1 cellular context compared by ENCODE assay signal in the genomic region with DNA sequence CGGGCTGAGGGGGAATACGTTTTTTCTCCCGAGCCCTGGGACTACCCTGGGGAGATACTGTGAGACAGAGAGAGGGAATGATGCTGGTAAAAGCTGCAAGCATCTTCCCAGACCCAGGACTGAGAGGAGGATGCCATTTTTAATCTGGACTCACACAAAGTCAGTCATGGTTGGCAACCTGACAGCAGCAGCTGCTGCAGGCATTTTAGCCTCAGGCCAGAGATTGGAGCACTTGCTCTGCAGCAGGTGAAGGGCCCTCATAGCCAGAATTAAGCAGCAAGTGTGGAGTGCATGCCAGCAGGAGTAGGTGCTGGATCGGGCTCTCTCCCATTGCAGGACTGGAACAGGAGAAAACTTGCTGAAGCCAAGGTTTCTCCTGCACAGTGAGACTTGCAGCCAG.
TF ChIP-seq lines count a peak whose summit lies in the region.

No MANE protein-coding gene starts in this region.

TF ChIP-seq in HepG2, 621 proteins besides CTCF, POLR2A, EP300 and RAD21 (continued from another document):
- TF ChIP-seq, protein P1, sequence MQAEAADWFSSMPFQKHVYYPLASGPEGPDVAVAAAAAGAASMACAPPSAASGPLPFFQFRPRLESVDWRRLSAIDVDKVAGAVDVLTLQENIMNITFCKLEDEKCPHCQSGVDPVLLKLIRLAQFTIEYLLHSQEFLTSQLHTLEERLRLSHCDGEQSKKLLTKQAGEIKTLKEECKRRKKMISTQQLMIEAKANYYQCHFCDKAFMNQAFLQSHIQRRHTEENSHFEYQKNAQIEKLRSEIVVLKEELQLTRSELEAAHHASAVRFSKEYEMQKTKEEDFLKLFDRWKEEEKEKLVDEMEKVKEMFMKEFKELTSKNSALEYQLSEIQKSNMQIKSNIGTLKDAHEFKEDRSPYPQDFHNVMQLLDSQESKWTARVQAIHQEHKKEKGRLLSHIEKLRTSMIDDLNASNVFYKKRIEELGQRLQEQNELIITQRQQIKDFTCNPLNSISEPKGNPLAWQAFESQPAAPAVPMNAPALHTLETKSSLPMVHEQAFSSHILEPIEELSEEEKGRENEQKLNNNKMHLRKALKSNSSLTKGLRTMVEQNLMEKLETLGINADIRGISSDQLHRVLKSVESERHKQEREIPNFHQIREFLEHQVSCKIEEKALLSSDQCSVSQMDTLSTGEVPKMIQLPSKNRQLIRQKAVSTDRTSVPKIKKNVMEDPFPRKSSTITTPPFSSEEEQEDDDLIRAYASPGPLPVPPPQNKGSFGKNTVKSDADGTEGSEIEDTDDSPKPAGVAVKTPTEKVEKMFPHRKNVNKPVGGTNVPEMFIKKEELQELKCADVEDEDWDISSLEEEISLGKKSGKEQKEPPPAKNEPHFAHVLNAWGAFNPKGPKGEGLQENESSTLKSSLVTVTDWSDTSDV (CRISPR knock-in tag; IDR thresholded peaks at IDR 0.05): no peak
- TF ChIP-seq BCL3 (CRISPR knock-in tag; IDR thresholded peaks at IDR 0.05) (no peak), ZBTB3 (CRISPR knock-in tag; IDR thresholded peaks at IDR 0.05; ENCODE audit: borderline replicate concordance, low read depth) (no peak), ZNF614 (CRISPR knock-in tag; IDR thresholded peaks at IDR 0.05; ENCODE audit: borderline replicate concordance) (no peak), NR1H2 (CRISPR knock-in tag; IDR thresholded peaks at IDR 0.05; ENCODE audit: borderline replicate concordance, low read depth) (no peak), NR2F2 (IDR thresholded peaks at IDR 0.05; ENCODE audit: borderline replicate concordance, low read depth) (no peak), U2AF2 (IDR thresholded peaks at IDR 0.05; ENCODE audit: low read depth, low read length) (no peak), ZNF598 (CRISPR knock-in tag; IDR thresholded peaks at IDR 0.05; ENCODE audit: borderline replicate concordance) (no peak), SIN3A (IDR thresholded peaks at IDR 0.05; ENCODE audit: borderline replicate concordance, low read depth, low read length) (no peak), PHF21A (CRISPR knock-in tag; IDR thresholded peaks at IDR 0.05) (no peak), MED1 (CRISPR knock-in tag; IDR thresholded peaks at IDR 0.05) (no peak), SNAI1 (CRISPR knock-in tag; IDR thresholded peaks at IDR 0.05; ENCODE audit: borderline replicate concordance) (no peak)
- TF ChIP-seq, protein P2, sequence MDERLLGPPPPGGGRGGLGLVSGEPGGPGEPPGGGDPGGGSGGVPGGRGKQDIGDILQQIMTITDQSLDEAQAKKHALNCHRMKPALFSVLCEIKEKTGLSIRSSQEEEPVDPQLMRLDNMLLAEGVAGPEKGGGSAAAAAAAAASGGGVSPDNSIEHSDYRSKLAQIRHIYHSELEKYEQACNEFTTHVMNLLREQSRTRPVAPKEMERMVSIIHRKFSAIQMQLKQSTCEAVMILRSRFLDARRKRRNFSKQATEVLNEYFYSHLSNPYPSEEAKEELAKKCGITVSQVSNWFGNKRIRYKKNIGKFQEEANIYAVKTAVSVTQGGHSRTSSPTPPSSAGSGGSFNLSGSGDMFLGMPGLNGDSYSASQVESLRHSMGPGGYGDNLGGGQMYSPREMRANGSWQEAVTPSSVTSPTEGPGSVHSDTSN (CRISPR knock-in tag; IDR thresholded peaks at IDR 0.05): no peak
- TF ChIP-seq, protein P3, sequence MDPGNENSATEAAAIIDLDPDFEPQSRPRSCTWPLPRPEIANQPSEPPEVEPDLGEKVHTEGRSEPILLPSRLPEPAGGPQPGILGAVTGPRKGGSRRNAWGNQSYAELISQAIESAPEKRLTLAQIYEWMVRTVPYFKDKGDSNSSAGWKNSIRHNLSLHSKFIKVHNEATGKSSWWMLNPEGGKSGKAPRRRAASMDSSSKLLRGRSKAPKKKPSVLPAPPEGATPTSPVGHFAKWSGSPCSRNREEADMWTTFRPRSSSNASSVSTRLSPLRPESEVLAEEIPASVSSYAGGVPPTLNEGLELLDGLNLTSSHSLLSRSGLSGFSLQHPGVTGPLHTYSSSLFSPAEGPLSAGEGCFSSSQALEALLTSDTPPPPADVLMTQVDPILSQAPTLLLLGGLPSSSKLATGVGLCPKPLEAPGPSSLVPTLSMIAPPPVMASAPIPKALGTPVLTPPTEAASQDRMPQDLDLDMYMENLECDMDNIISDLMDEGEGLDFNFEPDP (CRISPR knock-in tag; conservative IDR thresholded peaks at IDR 0.05): no peak
TF ChIP-seq in HepG2: peak in this region for 0.
